In the genomic region with DNA sequence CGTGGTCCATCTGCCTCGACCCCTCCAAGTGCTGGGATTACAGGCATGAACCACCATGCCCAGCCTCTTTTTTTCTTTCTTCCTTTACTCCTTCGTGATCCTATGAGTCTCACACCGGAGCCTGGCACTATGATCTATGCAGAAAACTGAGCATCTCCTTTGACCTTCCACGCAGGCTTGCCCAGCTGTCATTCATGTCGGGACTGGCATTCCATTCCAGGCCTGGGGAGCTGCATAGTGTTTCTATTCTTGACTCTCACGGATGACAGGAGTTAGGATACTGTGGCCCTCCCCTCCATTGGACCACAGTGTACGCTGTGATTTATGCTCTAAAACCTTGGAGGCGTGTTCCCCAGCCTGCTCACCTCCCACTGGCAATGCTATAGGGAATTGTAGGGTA, we compare ENCODE assay signal across 1 cellular context.
TF ChIP-seq lines count a peak whose summit lies in the region.

No MANE protein-coding gene starts in this region.

TF ChIP-seq in H1, 55 proteins besides CTCF, POLR2A, EP300 and RAD21:
- TF ChIP-seq YY1 (IDR thresholded peaks at IDR 0.05; ENCODE audit: low read depth, low read length) (no peak), TBP (IDR thresholded peaks at IDR 0.05; ENCODE audit: low read depth, low read length) (no peak), CHD1 (IDR thresholded peaks at IDR 0.05; ENCODE audit: low read depth, low read length) (no peak)
TF ChIP-seq in H1: peak in this region for 0.
